8 cellular contexts compared by ENCODE assay signal in genomic region chr19:43575156-43575950, GRCh38. TPM values are rescaled to one million over a fixed set of nuclear protein-coding genes. Genes with fewer than 3 reads are reported as not detected.
DNase-seq lines count a peak whose midpoint lies in the region; TF ChIP-seq lines count a peak whose summit lies in the region.

Gene PINLYP, plus strand, starts transcription at chr19:43575801. Its CDS starts 1,391 bp downstream, at chr19:43577192.
A gene with protein sequence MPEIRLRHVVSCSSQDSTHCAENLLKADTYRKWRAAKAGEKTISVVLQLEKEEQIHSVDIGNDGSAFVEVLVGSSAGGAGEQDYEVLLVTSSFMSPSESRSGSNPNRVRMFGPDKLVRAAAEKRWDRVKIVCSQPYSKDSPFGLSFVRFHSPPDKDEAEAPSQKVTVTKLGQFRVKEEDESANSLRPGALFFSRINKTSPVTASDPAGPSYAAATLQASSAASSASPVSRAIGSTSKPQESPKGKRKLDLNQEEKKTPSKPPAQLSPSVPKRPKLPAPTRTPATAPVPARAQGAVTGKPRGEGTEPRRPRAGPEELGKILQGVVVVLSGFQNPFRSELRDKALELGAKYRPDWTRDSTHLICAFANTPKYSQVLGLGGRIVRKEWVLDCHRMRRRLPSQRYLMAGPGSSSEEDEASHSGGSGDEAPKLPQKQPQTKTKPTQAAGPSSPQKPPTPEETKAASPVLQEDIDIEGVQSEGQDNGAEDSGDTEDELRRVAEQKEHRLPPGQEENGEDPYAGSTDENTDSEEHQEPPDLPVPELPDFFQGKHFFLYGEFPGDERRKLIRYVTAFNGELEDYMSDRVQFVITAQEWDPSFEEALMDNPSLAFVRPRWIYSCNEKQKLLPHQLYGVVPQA (minus strand): TSS chr19:43575527. CDS start chr19:43575458, 69 bp downstream.

- DNase-seq in GM03348 (ENCODE audit: low spot score) (peak; percentile 98), HFF-Myc (ENCODE audit: extremely low read depth, low read depth) (peak; percentile 95), NAMALWA (ENCODE audit: low spot score) (peak; percentile 99), SK-N-DZ (ENCODE audit: low spot score) (peak; percentile 98), globus pallidus (ENCODE audit: low spot score) (peak; percentile 99), nucleus accumbens (lab: John Stamatoyannopoulos, UW) (peak; percentile 69 to 99 (median 95)), suprapubic skin (ENCODE audit: low spot score in 2 of 2) (peak; percentile 98)
- DNase-seq in activated naive CD4-positive, alpha-beta T cell treated with anti-CD3 and anti-CD28 coated beads, Interleukin-2, amount 50 U/mL, for 16 hours = peak; percentile 96

- no peak for TF ChIP-seq EP300 in suprapubic skin (IDR thresholded peaks at IDR 0.05)

- TF ChIP-seq POLR2A in suprapubic skin (IDR thresholded peaks at IDR 0.05) = peak in 1 of 2 donors; percentile 28

- TF ChIP-seq CTCF in HFF-Myc (IDR thresholded peaks at IDR 0.05; ENCODE audit: low read depth, low read length, missing control alignments) = no peak
- no peak for TF ChIP-seq CTCF in suprapubic skin (IDR thresholded peaks at IDR 0.05)

- H3K4me3 ChIP-seq in HFF-Myc (replicated peaks; ENCODE audit: low read depth, low read length) = peak within 1 kb of the TSS; percentile 93
- H3K4me3 ChIP-seq in suprapubic skin = peak within 1 kb of the TSS; percentile 88

- H3K27ac ChIP-seq in suprapubic skin = peak within 1 kb of the TSS; percentile 80

- peaks cover 9% of the 10 kb centered on the region for H3K36me3 ChIP-seq in suprapubic skin

- H3K9me3 ChIP-seq in suprapubic skin = no peaks in the 10 kb centered on the region

- no peaks in the 10 kb centered on the region for H3K27me3 ChIP-seq in suprapubic skin

- 0% methylated on average over 27 of the region's 51 CpGs for WGBS in suprapubic skin

- H3K4me1 ChIP-seq in suprapubic skin = peaks cover 22% of the 10 kb centered on the region

RNA-seq across cellular contexts. Expression of gene PINLYP, which starts in this region (rescaled TPM):
- 1.5 and 6.9 TPM in 2 replicates for polyA plus RNA-seq in SK-N-DZ (2014; cell fraction: cytosol; rRNA removed)
- 3.0 and 4.9 TPM in 2 replicates for polyA plus RNA-seq in SK-N-DZ (2014; cell fraction: nucleus; rRNA removed)
- total RNA-seq in suprapubic skin = 10 to 100 TPM in 3 of 4 donors, 1 to 10 TPM in 1; 4.7 to 22.1 (median 10.9) TPM

RNA-seq across cellular contexts. Expression of the second gene that starts in this region (rescaled TPM):
- polyA plus RNA-seq in SK-N-DZ (2014; cell fraction: cytosol; rRNA removed) = 80.9 and 94.0 TPM in 2 replicates
- 33.0 and 42.7 TPM in 2 replicates for polyA plus RNA-seq in SK-N-DZ (2014; cell fraction: nucleus; rRNA removed)
- 10 to 100 TPM; 18.3 to 35.4 (median 25.2) TPM for total RNA-seq in suprapubic skin

Comparison
In these comparisons a context has a peak if more than half of its experiments do, and no peak if none do; other contexts are left out.
1. Peak in every context shown above with its lines: DNase-seq, H3K4me3 ChIP-seq and H3K27ac ChIP-seq.